In the genomic region with DNA sequence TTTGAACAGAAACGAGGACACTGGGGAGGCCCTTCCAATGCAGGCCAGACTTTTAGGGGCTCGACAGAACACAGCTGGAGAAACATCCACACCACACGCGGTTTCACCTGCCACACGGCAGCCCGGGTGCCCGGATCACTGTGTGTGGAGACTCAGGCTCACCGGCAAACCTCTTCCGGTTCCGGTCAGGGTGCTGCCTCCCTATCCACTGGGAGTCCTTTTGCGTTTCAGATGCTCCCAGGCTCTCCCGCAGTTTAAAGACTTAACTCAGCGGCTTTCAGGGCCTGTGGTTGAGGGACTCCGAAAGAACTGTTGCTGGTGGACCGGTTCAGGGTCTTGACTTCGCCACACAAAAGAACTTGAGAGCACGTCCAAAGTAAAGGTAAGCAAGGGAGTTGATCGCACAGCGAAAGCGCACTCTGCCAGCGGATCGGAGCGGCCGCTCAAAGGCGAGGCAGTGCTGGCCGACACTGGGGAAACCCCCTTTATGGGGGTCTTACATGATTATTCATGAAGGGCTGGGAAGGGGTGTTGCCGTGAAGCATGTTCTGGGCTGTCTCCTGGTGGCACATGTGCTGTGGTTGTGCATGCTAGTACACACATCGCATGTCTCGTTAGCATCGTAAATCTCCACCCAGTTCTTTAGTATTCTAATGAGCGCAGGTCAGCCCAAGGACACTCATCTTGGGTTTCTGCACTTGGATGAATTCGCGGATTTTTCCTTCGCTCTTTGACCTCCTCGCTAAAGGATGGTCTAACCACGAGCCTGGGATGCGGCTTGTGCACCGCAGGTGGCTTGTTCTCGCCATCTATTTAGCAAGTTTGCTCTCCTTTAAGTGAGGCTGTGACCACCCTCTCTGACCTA, we compare ENCODE assay signal across 8 cellular contexts.
DNase-seq lines count a peak whose midpoint lies in the region; ATAC-seq, FAIRE-seq and TF ChIP-seq lines count a peak whose summit lies in the region.

No MANE protein-coding gene starts in this region.

- H3K27me3 ChIP-seq in GM12878 (replicated peaks in 1 of 2; ENCODE audit: control insufficient read depth in 2 of 2, insufficient read depth in 2 of 2, low read length in 1 of 2), result no peaks in the 10 kb centered on the region
- H3K27me3 ChIP-seq in thoracic aorta (replicated peaks; ENCODE audit: insufficient read depth), result no peaks in the 10 kb centered on the region

- peak overlapping the region; percentile 67 for H3K4me3 ChIP-seq in GM12878
- peak overlapping the region; percentile 66 for H3K4me3 ChIP-seq in thoracic aorta

- H4K20me1 ChIP-seq in GM12878 (ENCODE audit: control insufficient read depth, insufficient read depth), result no peaks in the 10 kb centered on the region

- ATAC-seq in GM18909 (IDR thresholded peaks at IDR 0.05; ENCODE audit: poor library complexity, unreplicated experiment), result peak; percentile 77
- ATAC-seq in GM12878, result no peak
- ATAC-seq in thoracic aorta (ENCODE audit: insufficient number of reproducible peaks, low FRiP score, low read depth), result no peak
- ATAC-seq in HG02938 (IDR thresholded peaks at IDR 0.05; ENCODE audit: unreplicated experiment), result no peak
- no peak for ATAC-seq in HG03175 (IDR thresholded peaks at IDR 0.05; ENCODE audit: unreplicated experiment)

- no peak for TF ChIP-seq EP300 in GM12878 (IDR thresholded peaks at IDR 0.05; ENCODE audit: borderline replicate concordance in 1 of 2, control insufficient read depth in 1 of 2, low read depth in 2 of 2, low read length in 2 of 2)

- H2AFZ ChIP-seq in GM12878 (ENCODE audit: control insufficient read depth, low read depth, low read length), result peak overlapping the region; percentile 52

- TF ChIP-seq POLR2A in GM12878 (IDR thresholded peaks at IDR 0.05; ENCODE audit: low read depth, low read length), result peak; percentile 59

- CTCF ChIA-PET in GM12878 (lab: Yijun Ruan, JAX), result interaction anchor here (0.6 to 2.7 kb wide), 22 partner anchors 8 to 1090 kb away, joined by 3 to 29 read pairs (median 3); no protein-coding TSS in a partner anchor

- peak overlapping the region; percentile 30; the same call in 1 of the 2 replicates for H3K9ac ChIP-seq in GM12878 (ENCODE audit: control insufficient read depth, insufficient read depth, low read length)

- WGBS in GM12878 (ENCODE audit: insufficient coverage, insufficient replicate concordance, low lambda C conversion rate, missing lambda C conversion rate), result 53% methylated on average over 39 of the region's 39 CpGs

- no peak for TF ChIP-seq RAD21 in GM12878 (IDR thresholded peaks at IDR 0.05; ENCODE audit: insufficient read depth, low read depth, low read length)

- H3K36me3 ChIP-seq in GM12878 (ENCODE audit: control insufficient read depth in 2 of 2, insufficient read depth in 2 of 2, low read length in 1 of 2) (no peaks in the 10 kb centered on the region), thoracic aorta (no peaks in the 10 kb centered on the region)

- no TSS peak for BruUV-seq in GM12878 (replicated peaks; lab: Mats Ljungman, UMichigan)

- SMC1A ChIA-PET in GM12878 (lab: Charles Lee; ENCODE audit: uncharacterized antibody, unreplicated experiment), result interaction anchor here (0.6 to 2.6 kb wide), 11 partner anchors 8 to 124 kb away, joined by 3 to 15 read pairs (median 5); no protein-coding TSS in a partner anchor

- no peaks in the 10 kb centered on the region for H3K4me1 ChIP-seq in GM12878 (ENCODE audit: control insufficient read depth, insufficient read depth, low read length)
- no peaks in the 10 kb centered on the region for H3K4me1 ChIP-seq in thoracic aorta (ENCODE audit: control insufficient read depth in 1 of 2, low read depth in 2 of 2)

- intact Hi-C loops in GM12878 (cut with micrococcal nuclease; ENCODE audit: unreplicated experiment), result no loop called here

- TF ChIP-seq CTCF in GM12878 (IDR thresholded peaks at IDR 0.05 in 2 of 3, conservative IDR thresholded peaks at IDR 0.05 in 1 of 3; ENCODE audit: control insufficient read depth in 2 of 3, extremely low read depth in 1 of 3, insufficient read depth in 1 of 3, low read depth in 3 of 3, low read length in 3 of 3), result no peak
- TF ChIP-seq CTCF in thoracic aorta (IDR thresholded peaks at IDR 0.05), result no peak

- no peak overlapping the region for H3K27ac ChIP-seq in GM12878 (ENCODE audit: control insufficient read depth, insufficient read depth)
- no peak overlapping the region for H3K27ac ChIP-seq in thoracic aorta

- POLR2A ChIA-PET in GM12878 (lab: Charles Lee), result interaction anchor here (0.9 kb wide), 1 partner anchor 27 kb away, joined by 3 read pairs; no protein-coding TSS in a partner anchor

- H3K9me3 ChIP-seq in GM12878 (replicated peaks; ENCODE audit: control insufficient read depth, insufficient read depth, low read length) (no peaks in the 10 kb centered on the region), thoracic aorta (no peaks in the 10 kb centered on the region)

- in situ Hi-C loops in GM12878 (cut with MboI), result no loop called here

- H3K79me2 ChIP-seq in GM12878 (ENCODE audit: control insufficient read depth, insufficient read depth, low read length), result no peaks in the 10 kb centered on the region

- FAIRE-seq in GM12878 (lab: Jason Lieb, UNC), result no peak

- RAD21 ChIA-PET in GM12878 (lab: Charles Lee; ENCODE audit: unreplicated experiment), result interaction anchor here (0.7 to 1.8 kb wide), 9 partner anchors 8 to 978 kb away, joined by 3 to 8 read pairs (median 4); partner anchors contain the start of genes FAM217B and PPP1R3D

- H3K4me2 ChIP-seq in GM12878 (ENCODE audit: control insufficient read depth, insufficient read depth), result peak overlapping the region; percentile 54

- DNase-seq in RPMI8226 (peak; percentile 83), GM12878 (ENCODE audit: low read depth, low spot score) (no peak), mucosa of gallbladder (ENCODE audit: low spot score) (peak; percentile 22), thoracic aorta (ENCODE audit: low spot score) (no peak), NCI-H524 (lab: John Stamatoyannopoulos, UW) (no peak)

TF ChIP-seq in GM12878, 131 proteins besides CTCF, POLR2A, EP300 and RAD21 (continues in another document):
- TF ChIP-seq, protein P1, sequence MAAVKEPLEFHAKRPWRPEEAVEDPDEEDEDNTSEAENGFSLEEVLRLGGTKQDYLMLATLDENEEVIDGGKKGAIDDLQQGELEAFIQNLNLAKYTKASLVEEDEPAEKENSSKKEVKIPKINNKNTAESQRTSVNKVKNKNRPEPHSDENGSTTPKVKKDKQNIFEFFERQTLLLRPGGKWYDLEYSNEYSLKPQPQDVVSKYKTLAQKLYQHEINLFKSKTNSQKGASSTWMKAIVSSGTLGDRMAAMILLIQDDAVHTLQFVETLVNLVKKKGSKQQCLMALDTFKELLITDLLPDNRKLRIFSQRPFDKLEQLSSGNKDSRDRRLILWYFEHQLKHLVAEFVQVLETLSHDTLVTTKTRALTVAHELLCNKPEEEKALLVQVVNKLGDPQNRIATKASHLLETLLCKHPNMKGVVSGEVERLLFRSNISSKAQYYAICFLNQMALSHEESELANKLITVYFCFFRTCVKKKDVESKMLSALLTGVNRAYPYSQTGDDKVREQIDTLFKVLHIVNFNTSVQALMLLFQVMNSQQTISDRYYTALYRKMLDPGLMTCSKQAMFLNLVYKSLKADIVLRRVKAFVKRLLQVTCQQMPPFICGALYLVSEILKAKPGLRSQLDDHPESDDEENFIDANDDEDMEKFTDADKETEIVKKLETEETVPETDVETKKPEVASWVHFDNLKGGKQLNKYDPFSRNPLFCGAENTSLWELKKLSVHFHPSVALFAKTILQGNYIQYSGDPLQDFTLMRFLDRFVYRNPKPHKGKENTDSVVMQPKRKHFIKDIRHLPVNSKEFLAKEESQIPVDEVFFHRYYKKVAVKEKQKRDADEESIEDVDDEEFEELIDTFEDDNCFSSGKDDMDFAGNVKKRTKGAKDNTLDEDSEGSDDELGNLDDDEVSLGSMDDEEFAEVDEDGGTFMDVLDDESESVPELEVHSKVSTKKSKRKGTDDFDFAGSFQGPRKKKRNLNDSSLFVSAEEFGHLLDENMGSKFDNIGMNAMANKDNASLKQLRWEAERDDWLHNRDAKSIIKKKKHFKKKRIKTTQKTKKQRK (IDR thresholded peaks at IDR 0.05; ENCODE audit: low read depth, low read length), result no peak
- TF ChIP-seq GABPA (IDR thresholded peaks at IDR 0.05; ENCODE audit: low read depth) (peak; percentile 86), ASH2L (IDR thresholded peaks at IDR 0.05; ENCODE audit: borderline replicate concordance, low read depth) (no peak), TAF1 (IDR thresholded peaks at IDR 0.05; ENCODE audit: borderline replicate concordance, low read depth, low read length) (peak; percentile 63; the same call in 1 of the 2 replicates), ZZZ3 (IDR thresholded peaks at IDR 0.05; ENCODE audit: control insufficient read depth, insufficient read length, low read depth) (no peak), MEF2B (IDR thresholded peaks at IDR 0.05; ENCODE audit: partially characterized antibody, poor library complexity, severe bottlenecking) (no peak), RUNX3 (IDR thresholded peaks at IDR 0.05; ENCODE audit: low read length) (peak; percentile 46), DPF2 (IDR thresholded peaks at IDR 0.05) (no peak)
- TF ChIP-seq, protein P2, sequence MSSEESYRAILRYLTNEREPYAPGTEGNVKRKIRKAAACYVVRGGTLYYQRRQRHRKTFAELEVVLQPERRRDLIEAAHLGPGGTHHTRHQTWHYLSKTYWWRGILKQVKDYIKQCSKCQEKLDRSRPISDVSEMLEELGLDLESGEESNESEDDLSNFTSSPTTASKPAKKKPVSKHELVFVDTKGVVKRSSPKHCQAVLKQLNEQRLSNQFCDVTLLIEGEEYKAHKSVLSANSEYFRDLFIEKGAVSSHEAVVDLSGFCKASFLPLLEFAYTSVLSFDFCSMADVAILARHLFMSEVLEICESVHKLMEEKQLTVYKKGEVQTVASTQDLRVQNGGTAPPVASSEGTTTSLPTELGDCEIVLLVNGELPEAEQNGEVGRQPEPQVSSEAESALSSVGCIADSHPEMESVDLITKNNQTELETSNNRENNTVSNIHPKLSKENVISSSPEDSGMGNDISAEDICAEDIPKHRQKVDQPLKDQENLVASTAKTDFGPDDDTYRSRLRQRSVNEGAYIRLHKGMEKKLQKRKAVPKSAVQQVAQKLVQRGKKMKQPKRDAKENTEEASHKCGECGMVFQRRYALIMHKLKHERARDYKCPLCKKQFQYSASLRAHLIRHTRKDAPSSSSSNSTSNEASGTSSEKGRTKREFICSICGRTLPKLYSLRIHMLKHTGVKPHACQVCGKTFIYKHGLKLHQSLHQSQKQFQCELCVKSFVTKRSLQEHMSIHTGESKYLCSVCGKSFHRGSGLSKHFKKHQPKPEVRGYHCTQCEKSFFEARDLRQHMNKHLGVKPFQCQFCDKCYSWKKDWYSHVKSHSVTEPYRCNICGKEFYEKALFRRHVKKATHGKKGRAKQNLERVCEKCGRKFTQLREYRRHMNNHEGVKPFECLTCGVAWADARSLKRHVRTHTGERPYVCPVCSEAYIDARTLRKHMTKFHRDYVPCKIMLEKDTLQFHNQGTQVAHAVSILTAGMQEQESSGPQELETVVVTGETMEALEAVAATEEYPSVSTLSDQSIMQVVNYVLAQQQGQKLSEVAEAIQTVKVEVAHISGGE (CRISPR knock-in tag; IDR thresholded peaks at IDR 0.05), result peak; percentile 73

Comparison
In these comparisons a context has a peak if more than half of its experiments do, and no peak if none do; other contexts are left out.
1. DNase-seq: peak in RPMI8226 (single experiment) and mucosa of gallbladder (single experiment); none in GM12878 (single experiment), thoracic aorta (single experiment) and NCI-H524 (0 of 2).